8 cellular contexts compared by ENCODE assay signal in genomic region chr10:110672580-110672919, GRCh38. TPM values are rescaled to one million over a fixed set of nuclear protein-coding genes. Genes with fewer than 3 reads are reported as not detected.
DNase-seq lines count a peak whose midpoint lies in the region; ATAC-seq, FAIRE-seq and TF ChIP-seq lines count a peak whose summit lies in the region.

No MANE protein-coding gene starts in this region.

- no peak for TF ChIP-seq RAD21 in A549 (conservative IDR thresholded peaks at IDR 0.05 in 1 of 2, IDR thresholded peaks at IDR 0.05 in 1 of 2)

- H3K27ac ChIP-seq in A549, result peak overlapping the region; percentile 76 to 91
- H3K27ac ChIP-seq in HUES64 (ENCODE audit: low read depth, low read length), result no peak overlapping the region
- H3K27ac ChIP-seq in ectodermal cell (ENCODE audit: insufficient read depth, low read depth, low read length, poor library complexity, severe bottlenecking), result no peak overlapping the region

- peaks cover 78% of the 10 kb centered on the region for H3K27me3 ChIP-seq in HUES64 (ENCODE audit: insufficient read depth, low read length)
- H3K27me3 ChIP-seq in ectodermal cell (ENCODE audit: control insufficient read depth, insufficient read depth, low read length, poor library complexity, severe bottlenecking), result peaks cover 55% of the 10 kb centered on the region

- no peaks in the 10 kb centered on the region for H3K36me3 ChIP-seq in HUES64 (ENCODE audit: insufficient read depth, low read length)
- no peaks in the 10 kb centered on the region for H3K36me3 ChIP-seq in ectodermal cell (ENCODE audit: control insufficient read depth, insufficient read depth, low read length)

- H3K9me3 ChIP-seq in A549 (no peaks in the 10 kb centered on the region), HUES64 (ENCODE audit: insufficient read depth, low read depth, low read length) (no peaks in the 10 kb centered on the region), ectodermal cell (ENCODE audit: control insufficient read depth, low read length) (no peaks in the 10 kb centered on the region)

- H3K27me3 Mint-ChIP-seq in nephron progenitor cell (ENCODE audit: low read depth, poor library complexity), result peaks cover 36% of the 10 kb centered on the region

- H3K4me2 ChIP-seq in A549, result peak overlapping the region; percentile 79

- WGBS in A549 (ENCODE audit: missing lambda C conversion rate), result 8% methylated on average over 12 of the region's 12 CpGs
- WGBS in HUES64, result 16% methylated on average over 11 of the region's 12 CpGs
- WGBS in ectodermal cell, 2 experiments, result 15 to 22% methylated on average over 10 to 12 of the region's 12 CpGs

- TF ChIP-seq CTCF in A549 (IDR thresholded peaks at IDR 0.05), result no peak
- no peak for TF ChIP-seq CTCF in nephron progenitor cell (IDR thresholded peaks at IDR 0.05)

- DNase-seq in A549 (ENCODE audit: low read depth in 1 of 2, low spot score in 1 of 2) (peak in 1 of 2 experiments; percentile 46), nephron progenitor cell (no peak), OCI-M1 (lab: John Stamatoyannopoulos, UW) (no peak), RPMI8226 (no peak), cortex of kidney (lab: John Stamatoyannopoulos, UW) (no peak)

- peak overlapping the region; percentile 59 for H3K4me3 ChIP-seq in A549
- peak overlapping the region; percentile 59 for H3K4me3 ChIP-seq in HUES64 (ENCODE audit: low read length)
- peak overlapping the region; percentile 41 for H3K4me3 ChIP-seq in ectodermal cell (ENCODE audit: insufficient read depth, low read depth, low read length)

- CTCF ChIA-PET in A549 (lab: Yijun Ruan, JAX), result interaction anchor here (0.8 to 7.5 kb wide), 42 partner anchors 8 to 361 kb away, joined by 3 to 88 read pairs (median 4); partner anchors contain the start of gene RBM20

- no peak overlapping the region for H3K27ac Mint-ChIP-seq in nephron progenitor cell

- H3K4me1 ChIP-seq in A549, result no peaks in the 10 kb centered on the region
- peaks cover 19% of the 10 kb centered on the region for H3K4me1 ChIP-seq in HUES64 (ENCODE audit: insufficient read depth, low read length)
- peaks cover 17% of the 10 kb centered on the region for H3K4me1 ChIP-seq in ectodermal cell (ENCODE audit: control insufficient read depth, insufficient read depth, low read length)

- H3K4me1 Mint-ChIP-seq in nephron progenitor cell, result peaks cover 22% of the 10 kb centered on the region

- peak overlapping the region; percentile 86 for H3K4me3 Mint-ChIP-seq in nephron progenitor cell

- ATAC-seq in A549 (peak; percentile 54 to 77; a peak in 4 of 6 replicates), GM19463 (IDR thresholded peaks at IDR 0.05; ENCODE audit: unreplicated experiment) (peak; percentile 20)

- no peak for TF ChIP-seq POLR2A in A549 (IDR thresholded peaks at IDR 0.05; ENCODE audit: low read length)

- peak; percentile 65 for FAIRE-seq in A549 (lab: Jason Lieb, UNC)

- no peaks in the 10 kb centered on the region for H3K36me3 Mint-ChIP-seq in nephron progenitor cell (ENCODE audit: low read depth)

- TF ChIP-seq EP300 in A549 (IDR thresholded peaks at IDR 0.05), result no peak

- POLR2A ChIA-PET in A549 (lab: Yijun Ruan, JAX), result interaction anchor here (0.8 to 1.6 kb wide), 8 partner anchors 15 to 247 kb away, joined by 3 to 6 read pairs (median 3); partner anchors contain the start of genes BBIP1, RBM20 and SHOC2

- H3K9ac ChIP-seq in HUES64 (ENCODE audit: low read depth, low read length), result peak overlapping the region; percentile 45; the same call in 1 of the 2 replicates

- H3K9me3 Mint-ChIP-seq in nephron progenitor cell, result no peaks in the 10 kb centered on the region

TF ChIP-seq in A549, 52 proteins besides CTCF, POLR2A, EP300 and RAD21:
- TF ChIP-seq EHMT2 (IDR thresholded peaks at IDR 0.05; ENCODE audit: low read depth), result no peak
- no peak for TF ChIP-seq MAZ (IDR thresholded peaks at IDR 0.05; ENCODE audit: borderline replicate concordance, low read depth, low read length)
- TF ChIP-seq CHD4 (IDR thresholded peaks at IDR 0.05; ENCODE audit: borderline replicate concordance), result peak; percentile 14; the same call in 1 of the 2 replicates
- peak in 1 of 2 experiments; percentile 14; a peak in 1 of 5 replicates for TF ChIP-seq JUN (IDR thresholded peaks at IDR 0.05)
- no peak for TF ChIP-seq HMGXB4 (CRISPR knock-in tag; IDR thresholded peaks at IDR 0.05; ENCODE audit: borderline replicate concordance)

RNA-seq across cellular contexts. Expression of gene RBM20, which starts 28.4 kb away (rescaled TPM):
- polyA plus RNA-seq in A549 (2011; rRNA removed), result 1.5 and 2.0 TPM in 2 replicates
- 0.34 and 0.44 TPM in 2 replicates for polyA plus RNA-seq in A549 (2012; cell fraction: cytosol; rRNA removed)
- polyA plus RNA-seq in A549 (2012; cell fraction: nucleus; rRNA removed), result 2.1 and 2.6 TPM in 2 replicates
- 1.7 to 2.0 TPM (median 1.8 TPM) in 3 replicates for polyA plus RNA-seq in A549 (2017; fragmentation: RNase III; extraction: RNeasy Plus Mini Kit Qiagen cat#74134 plus additional on column Dnase treatment)
- polyA minus RNA-seq in A549 (2011; rRNA and poly(A)+ RNA removed), result 3.6 and 3.7 TPM in 2 replicates
- 0.40 TPM for polyA plus RNA-seq in HUES64 (2013, experiment 1 of 2)
- polyA plus RNA-seq in HUES64 (2013, experiment 2 of 2), result 0.44 TPM
- polyA plus RNA-seq in ectodermal cell (2013, experiment 1 of 4), result 1.9 TPM
- polyA plus RNA-seq in ectodermal cell (2013, experiment 2 of 4), result 1.2 TPM
- 1.6 TPM for polyA plus RNA-seq in ectodermal cell (2013, experiment 3 of 4)
- 1.2 TPM for polyA plus RNA-seq in ectodermal cell (2013, experiment 4 of 4)

Comparison
In these comparisons a context has a peak if more than half of its experiments do, and no peak if none do; other contexts are left out.
1. H3K27ac ChIP-seq: peak in A549 (2 of 2); none in HUES64 (single experiment) and ectodermal cell (single experiment).
2. Peak in every context shown above with its lines, with median percentiles within 50 percentile points of each other: H3K4me3 ChIP-seq.